ENCODE assay signal across 14 cellular contexts in the genomic region with DNA sequence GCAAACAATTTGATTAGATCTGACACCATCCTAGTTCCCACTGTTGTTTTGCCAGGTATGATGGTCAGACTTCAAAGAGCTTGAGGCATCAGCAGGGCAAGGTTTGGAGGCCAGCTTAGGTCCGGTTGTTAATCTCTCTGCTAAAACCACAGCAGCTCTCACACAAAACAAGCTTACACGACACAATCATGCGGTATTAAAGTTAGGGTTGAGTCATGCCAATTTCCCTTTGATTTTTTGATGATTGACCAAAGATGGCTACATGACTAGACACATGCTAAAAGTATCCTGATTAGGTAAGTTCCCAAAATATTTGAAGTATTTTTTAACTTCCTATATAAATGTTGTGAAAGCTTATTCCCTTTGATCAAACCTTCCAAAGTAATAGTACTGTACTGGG.
DNase-seq lines count a peak whose midpoint lies in the region; TF ChIP-seq lines count a peak whose summit lies in the region.
"Had no signal": no experiment of that assay in that cellular context is flagged by ENCODE, and none has a peak within 500 bp of the region (broad histone marks: within the 10 kb centered on the region; RNA-seq: fewer than 3 reads in every experiment).

No MANE protein-coding gene starts in this region.

- H3K18ac ChIP-seq in mesenchymal stem cell (ENCODE audit: low read depth in 1 of 2, low read length in 2 of 2), result no peak overlapping the region

- no peak overlapping the region for H2BK5ac ChIP-seq in mesenchymal stem cell (ENCODE audit: low read depth, low read length, poor library complexity, severe bottlenecking)

- H3K36me3 Mint-ChIP-seq in immature natural killer cell, result peaks cover 4 to 12% (median 11%) of the 10 kb centered on the region in 3 donors
- H3K36me3 Mint-ChIP-seq in activated naive CD4-positive, alpha-beta T cell treated with anti-CD3 and anti-CD28 coated beads, Interleukin-2, amount 10 ng/mL, durations not matched to agents 7 days and 5 days, result peaks cover 2% of the 10 kb centered on the region

- H3K79me1 ChIP-seq in mesenchymal stem cell (replicated peaks; ENCODE audit: low read length, poor library complexity, severe bottlenecking), result no peaks in the 10 kb centered on the region

- CTCF ChIA-PET in activated naive CD4-positive, alpha-beta T cell treated with anti-CD3 and anti-CD28 coated beads, Interleukin-2, amount 10 ng/mL, durations not matched to agents 7 days and 5 days (lab: Charles Lee), result interaction anchor here (1.1 to 1.2 kb wide), 2 partner anchors 302 to 413 kb away, joined by 3 read pairs; no protein-coding TSS in a partner anchor

- H3K4me1 ChIP-seq in mesenchymal stem cell (ENCODE audit: control insufficient read depth, insufficient read depth, low read depth, low read length), result peaks cover 1% of the 10 kb centered on the region
- H3K4me1 ChIP-seq in Peyer's patch, result no peaks in the 10 kb centered on the region
- H3K4me1 ChIP-seq: uterus had no signal

- H3K4me3 ChIP-seq in brain microvascular endothelial cell (ENCODE audit: low read depth, low read length) (no peak overlapping the region), mesenchymal stem cell (ENCODE audit: insufficient read depth in 1 of 2, low read depth in 1 of 2, low read length in 2 of 2) (no peak overlapping the region), Peyer's patch (no peak overlapping the region)
- H3K4me3 ChIP-seq: uterus had no signal

- H3K4me3 Mint-ChIP-seq in immature natural killer cell, result no peak overlapping the region
- H3K4me3 Mint-ChIP-seq in activated naive CD4-positive, alpha-beta T cell treated with anti-CD3 and anti-CD28 coated beads, Interleukin-2, amount 10 ng/mL, durations not matched to agents 7 days and 5 days, result no peak overlapping the region
- H3K4me3 Mint-ChIP-seq: activated naive CD8-positive, alpha-beta T cell treated with anti-CD3 and anti-CD28 coated beads, Interleukin-2, amount 10 ng/mL, durations not matched to agents 7 days and 5 days; CD8-positive, alpha-beta T cell; nephron had no signal

- no peak overlapping the region for H3K14ac ChIP-seq in mesenchymal stem cell (ENCODE audit: low read length in 2 of 2)

- H3K27ac ChIP-seq in brain microvascular endothelial cell, result peak overlapping the region; percentile 30
- H3K27ac ChIP-seq in mesenchymal stem cell (ENCODE audit: low read length, poor library complexity, severe bottlenecking), result peak overlapping the region; percentile 94
- no peak overlapping the region for H3K27ac ChIP-seq in Peyer's patch
- H3K27ac ChIP-seq: uterus had no signal

- no peaks in the 10 kb centered on the region for H3K9me3 Mint-ChIP-seq in immature natural killer cell
- no peaks in the 10 kb centered on the region for H3K9me3 Mint-ChIP-seq in activated naive CD4-positive, alpha-beta T cell treated with anti-CD3 and anti-CD28 coated beads, Interleukin-2, amount 10 ng/mL, durations not matched to agents 7 days and 5 days
- H3K9me3 Mint-ChIP-seq: activated naive CD8-positive, alpha-beta T cell treated with anti-CD3 and anti-CD28 coated beads, Interleukin-2, amount 10 ng/mL, durations not matched to agents 7 days and 5 days; CD8-positive, alpha-beta T cell; nephron had no signal

- peak; percentile 54 for DNase-seq in AG20443 (ENCODE audit: low spot score)
- DNase-seq in LoVo (ENCODE audit: low spot score), result peak; percentile 44
- DNase-seq in brain microvascular endothelial cell, result peak; percentile 84
- peak; percentile 41 for DNase-seq in mesenchymal stem cell
- DNase-seq in Peyer's patch, result no peak
- no peak for DNase-seq in ecto neural progenitor cell (ENCODE audit: low spot score)
- DNase-seq in immature natural killer cell, result no peak
- no peak for DNase-seq in activated naive CD4-positive, alpha-beta T cell treated with anti-CD3 and anti-CD28 coated beads, Interleukin-2, amount 10 ng/mL, durations not matched to agents 7 days and 5 days
- DNase-seq: activated naive CD8-positive, alpha-beta T cell treated with anti-CD3 and anti-CD28 coated beads, Interleukin-2, amount 10 ng/mL, durations not matched to agents 7 days and 5 days; CD8-positive, alpha-beta T cell; NCI-H187; stimulated activated CD4-positive, alpha-beta T cell treated with anti-CD3 and anti-CD28 coated beads, Interleukin-15, amount 100 ng/mL, for 24 hours; uterus had no signal

- no peak overlapping the region for H4K8ac ChIP-seq in mesenchymal stem cell (ENCODE audit: low read length)

- TF ChIP-seq POLR2A in Peyer's patch (IDR thresholded peaks at IDR 0.05), result no peak

- H2BK12ac ChIP-seq in mesenchymal stem cell (ENCODE audit: low read length in 2 of 2), result no peak overlapping the region

- no peak overlapping the region for H2AFZ ChIP-seq in mesenchymal stem cell (ENCODE audit: low read depth, low read length)

- H3K27me3 ChIP-seq in brain microvascular endothelial cell (replicated peaks) (no peaks in the 10 kb centered on the region), mesenchymal stem cell (ENCODE audit: control insufficient read depth in 1 of 2, insufficient read depth in 1 of 2, low read length in 2 of 2) (no peaks in the 10 kb centered on the region), Peyer's patch (no peaks in the 10 kb centered on the region)
- H3K27me3 ChIP-seq: uterus had no signal

- in situ Hi-C loops in brain microvascular endothelial cell (cut with HindIII; ENCODE audit: low pct_ligation_motif_present, low sequenced_read_pairs), result no loop called here

- no peak overlapping the region for H4K91ac ChIP-seq in mesenchymal stem cell (ENCODE audit: low read length)

- no peak overlapping the region for H3K27ac Mint-ChIP-seq in immature natural killer cell
- H3K27ac Mint-ChIP-seq in activated naive CD4-positive, alpha-beta T cell treated with anti-CD3 and anti-CD28 coated beads, Interleukin-2, amount 10 ng/mL, durations not matched to agents 7 days and 5 days, result no peak overlapping the region
- H3K27ac Mint-ChIP-seq: activated naive CD8-positive, alpha-beta T cell treated with anti-CD3 and anti-CD28 coated beads, Interleukin-2, amount 10 ng/mL, durations not matched to agents 7 days and 5 days; CD8-positive, alpha-beta T cell; nephron had no signal

- H3K4ac ChIP-seq in mesenchymal stem cell (ENCODE audit: low read depth in 1 of 2, low read length in 2 of 2), result no peak overlapping the region

- H3K36me3 ChIP-seq in brain microvascular endothelial cell (replicated peaks) (no peaks in the 10 kb centered on the region), mesenchymal stem cell (ENCODE audit: control insufficient read depth in 1 of 2, insufficient read depth in 2 of 2, low read depth in 1 of 2, low read length in 2 of 2) (no peaks in the 10 kb centered on the region), Peyer's patch (no peaks in the 10 kb centered on the region)
- H3K36me3 ChIP-seq: uterus had no signal

- no peak overlapping the region for H2AK5ac ChIP-seq in mesenchymal stem cell (ENCODE audit: low read length, severe bottlenecking)

- H2BK120ac ChIP-seq in mesenchymal stem cell (ENCODE audit: low read depth, low read length), result no peak overlapping the region

- TF ChIP-seq CTCF in brain microvascular endothelial cell (IDR thresholded peaks at IDR 0.05; ENCODE audit: low read depth, low read length, missing control alignments) (no peak), Peyer's patch (IDR thresholded peaks at IDR 0.05) (no peak)

- no peaks in the 10 kb centered on the region for H3K4me1 Mint-ChIP-seq in immature natural killer cell
- H3K4me1 Mint-ChIP-seq in activated naive CD4-positive, alpha-beta T cell treated with anti-CD3 and anti-CD28 coated beads, Interleukin-2, amount 10 ng/mL, durations not matched to agents 7 days and 5 days, result no peaks in the 10 kb centered on the region
- H3K4me1 Mint-ChIP-seq: activated naive CD8-positive, alpha-beta T cell treated with anti-CD3 and anti-CD28 coated beads, Interleukin-2, amount 10 ng/mL, durations not matched to agents 7 days and 5 days; nephron had no signal

- H3K23ac ChIP-seq in mesenchymal stem cell (ENCODE audit: low read length in 2 of 2), result no peak overlapping the region

- no peaks in the 10 kb centered on the region for H3K9me3 ChIP-seq in mesenchymal stem cell (ENCODE audit: control insufficient read depth, low read length)
- H3K9me3 ChIP-seq in Peyer's patch, result no peaks in the 10 kb centered on the region
- H3K9me3 ChIP-seq: uterus had no signal

- H3K4me2 ChIP-seq in mesenchymal stem cell (ENCODE audit: low read length, poor library complexity, severe bottlenecking), result no peak overlapping the region

- H2BK15ac ChIP-seq in mesenchymal stem cell (ENCODE audit: low read depth, poor library complexity, severe bottlenecking), result no peak overlapping the region

- H3K27me3 Mint-ChIP-seq in immature natural killer cell (ENCODE audit: low read depth in 3 of 3), result no peaks in the 10 kb centered on the region
- H3K27me3 Mint-ChIP-seq in activated naive CD4-positive, alpha-beta T cell treated with anti-CD3 and anti-CD28 coated beads, Interleukin-2, amount 10 ng/mL, durations not matched to agents 7 days and 5 days, result no peaks in the 10 kb centered on the region
- H3K27me3 Mint-ChIP-seq: activated naive CD8-positive, alpha-beta T cell treated with anti-CD3 and anti-CD28 coated beads, Interleukin-2, amount 10 ng/mL, durations not matched to agents 7 days and 5 days had no signal

- WGBS in mesenchymal stem cell, result no CpG with 5 or more reads among the region's 3 CpGs

- no peak overlapping the region for H3K9ac ChIP-seq in mesenchymal stem cell (ENCODE audit: low read length)

Comparison
In these comparisons a context has a peak if more than half of its experiments do, and no peak if none do; other contexts are left out.
1. DNase-seq: peak in AG20443 (single experiment), LoVo (single experiment), brain microvascular endothelial cell (single experiment) and mesenchymal stem cell (single experiment); none in Peyer's patch (0 of 3), ecto neural progenitor cell (single experiment), immature natural killer cell (0 of 3) and activated naive CD4-positive, alpha-beta T cell treated with anti-CD3 and anti-CD28 coated beads, Interleukin-2, amount 10 ng/mL, durations not matched to agents 7 days and 5 days (single experiment).
2. H3K27ac ChIP-seq: peak in brain microvascular endothelial cell (single experiment) and mesenchymal stem cell (single experiment); none in Peyer's patch (0 of 4).